In genomic region chr1:236156512-236157208, GRCh38 we compare ENCODE assay signal across 1 cellular context.
A peak's percentile ranks its signal among the peaks of the same experiment; 100 is the strongest.
TF ChIP-seq lines count a peak whose summit lies in the region.

No MANE protein-coding gene starts in this region.

TF ChIP-seq in GM12878, 131 proteins besides CTCF, POLR2A, EP300 and RAD21 (continued from another document and continues in another):
- TF ChIP-seq ZNF592 (IDR thresholded peaks at IDR 0.05) (peak; percentile 90; the same call in 1 of the 2 replicates), FOXM1 (IDR thresholded peaks at IDR 0.05; ENCODE audit: low read depth, low read length) (peak; percentile 94), PBX3 (IDR thresholded peaks at IDR 0.05; ENCODE audit: insufficient replicate concordance, low read depth, low read length) (peak; percentile 67), SIX5 (IDR thresholded peaks at IDR 0.05; ENCODE audit: low read depth, low read length, severe bottlenecking) (no peak), NBN (IDR thresholded peaks at IDR 0.05) (peak; percentile 90), EED (IDR thresholded peaks at IDR 0.05; ENCODE audit: low read depth) (peak; percentile 91), KLF5 (IDR thresholded peaks at IDR 0.05; ENCODE audit: partially characterized antibody) (peak; percentile 96), TCF12 (IDR thresholded peaks at IDR 0.05; ENCODE audit: low read depth, low read length) (peak; percentile 81), BCL11A (IDR thresholded peaks at IDR 0.05; ENCODE audit: low read depth, low read length) (peak; percentile 59), SRF (IDR thresholded peaks at IDR 0.05; ENCODE audit: low read depth in 2 of 2, low read length in 2 of 2) (peak; percentile 64 to 95; a peak in 3 of 4 replicates), ZBTB4 (CRISPR knock-in tag; IDR thresholded peaks at IDR 0.05) (no peak), REST (IDR thresholded peaks at IDR 0.05; ENCODE audit: low read depth, low read length) (no peak), IKZF1 (conservative IDR thresholded peaks at IDR 0.05) (peak; percentile 91), ZNF24 (IDR thresholded peaks at IDR 0.05) (0 out of 2 replicates have a peak, but pooled peaks have one; percentile 48), USF1 (IDR thresholded peaks at IDR 0.05; ENCODE audit: borderline replicate concordance, extremely low read length, insufficient read depth, low read depth, low read length) (peak; percentile 59), BHLHE40 (IDR thresholded peaks at IDR 0.05; ENCODE audit: borderline replicate concordance in 1 of 2, low read depth in 2 of 2, low read length in 1 of 2) (peak; percentile 80 to 82; a peak in 3 of 4 replicates), RCOR1 (conservative IDR thresholded peaks at IDR 0.05; ENCODE audit: low read depth, low read length) (peak; percentile 95; the same call in 1 of the 2 replicates), ZBTB11 (CRISPR knock-in tag; IDR thresholded peaks at IDR 0.05) (no peak), MYB (IDR thresholded peaks at IDR 0.05; ENCODE audit: borderline replicate concordance, low read depth, low read length) (0 out of 2 replicates have a peak, but pooled peaks have one; percentile 26), RELB (IDR thresholded peaks at IDR 0.05; ENCODE audit: low read depth) (peak; percentile 88; the same call in 1 of the 2 replicates), TCF7 (IDR thresholded peaks at IDR 0.05; ENCODE audit: borderline replicate concordance) (no peak), FOS (IDR thresholded peaks at IDR 0.05; ENCODE audit: borderline replicate concordance, extremely low read depth, insufficient read length) (no peak), MAX (IDR thresholded peaks at IDR 0.05; ENCODE audit: low read depth, low read length) (peak; percentile 62; the same call in 1 of the 2 replicates), TARDBP (IDR thresholded peaks at IDR 0.05; ENCODE audit: borderline replicate concordance) (0 out of 2 replicates have a peak, but pooled peaks have one; percentile 36), GATAD2B (conservative IDR thresholded peaks at IDR 0.05; ENCODE audit: low read depth) (peak; percentile 64), MEF2A (IDR thresholded peaks at IDR 0.05; ENCODE audit: insufficient read depth, low read depth, low read length) (peak; percentile 79), ETV6 (conservative IDR thresholded peaks at IDR 0.05 in 1 of 2, IDR thresholded peaks at IDR 0.05 in 1 of 2; ENCODE audit: borderline replicate concordance in 1 of 2, low read depth in 1 of 2) (peak in 1 of 2 experiments; percentile 89; a peak in 1 of 4 replicates), NFXL1 (IDR thresholded peaks at IDR 0.05; ENCODE audit: borderline replicate concordance) (no peak), NR2F1 (conservative IDR thresholded peaks at IDR 0.05) (peak; percentile 94), E2F8 (IDR thresholded peaks at IDR 0.05; ENCODE audit: low read depth, partially characterized antibody) (peak; percentile 59), SMC3 (IDR thresholded peaks at IDR 0.05; ENCODE audit: borderline replicate concordance, low read length) (0 out of 2 replicates have a peak, but pooled peaks have one; percentile 25)
